19 cellular contexts compared by ENCODE assay signal in the genomic region with DNA sequence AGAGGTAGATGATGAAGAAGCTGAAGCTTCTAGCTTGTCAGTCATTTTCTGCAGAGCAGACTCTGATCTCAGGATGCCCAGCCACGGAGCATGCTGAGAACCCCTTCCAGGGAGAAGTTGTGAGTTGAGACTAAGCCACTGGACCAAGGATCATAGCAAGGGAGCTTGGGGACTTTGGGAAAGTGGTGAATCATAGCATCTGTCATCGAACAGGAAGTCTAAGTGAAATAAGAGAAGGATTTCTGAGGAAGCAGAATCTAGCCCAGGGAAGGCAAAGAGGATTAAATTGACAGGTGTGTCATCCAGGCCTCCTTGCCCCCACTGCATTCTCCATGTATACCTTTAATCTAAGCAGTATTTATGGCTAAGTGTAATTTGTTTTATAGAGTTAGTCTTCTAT.
"Had no signal": no experiment of that assay in that cellular context is flagged by ENCODE, and none has a peak within 500 bp of the region (broad histone marks: within the 10 kb centered on the region; RNA-seq: fewer than 3 reads in every experiment).

No MANE protein-coding gene starts in this region.

- H3K9me3 ChIP-seq: esophagus squamous epithelium, neutrophil, pancreas, sigmoid colon, tibial nerve, vagina had no signal

- H3K27me3 ChIP-seq: esophagus squamous epithelium, heart right ventricle, neutrophil, pancreas, sigmoid colon, spleen, tibial nerve, vagina had no signal

- ATAC-seq: heart right ventricle, natural killer cell, pancreas had no signal

- DNase-seq: activated CD4-positive, alpha-beta T cell treated with anti-CD3 and anti-CD28 coated beads, Interleukin-2, amount 50 U/mL, for 4 hours; activated CD4-positive, CD25-positive, alpha-beta regulatory T cell treated with anti-CD3 and anti-CD28 coated beads, Interleukin-2, amount 50 U/mL, for 72 hours; activated gamma-delta T cell treated with Interleukin-2 at 50 U/mL for 16 hours; activated T-cell treated with anti-CD3 and anti-CD28 coated beads for 4 hours; dermis blood vessel endothelial cell; effector memory CD4-positive, alpha-beta T cell; esophagus squamous epithelium; heart right ventricle; kidney glomerular epithelial cell; mesenchymal stem cell; natural killer cell; pancreas; sigmoid colon; spleen; stimulated activated CD4-positive, alpha-beta T cell treated with anti-CD3 and anti-CD28 coated beads, Interleukin-4, amount 100 ng/mL, for 4 hours; stimulated activated naive CD4-positive, alpha-beta T cell had no signal

- H3K27ac ChIP-seq: esophagus squamous epithelium, heart right ventricle, neutrophil, pancreas, sigmoid colon, spleen, tibial nerve, vagina had no signal

- H3K4me1 ChIP-seq: esophagus squamous epithelium, pancreas, sigmoid colon, spleen, tibial nerve, vagina had no signal

- H3K36me3 ChIP-seq: esophagus squamous epithelium, heart right ventricle, neutrophil, pancreas, sigmoid colon, spleen, tibial nerve, vagina had no signal

- H3K4me3 ChIP-seq: esophagus squamous epithelium, heart right ventricle, pancreas, sigmoid colon, spleen, tibial nerve, vagina had no signal
